Comparison of ENCODE assay signal across 8 cellular contexts in genomic region chr1:110203021-110203661, GRCh38. TPM values are rescaled to one million over a fixed set of nuclear protein-coding genes. Genes with fewer than 3 reads are reported as not detected.
A peak's percentile ranks its signal among the peaks of the same experiment; 100 is the strongest.
DNase-seq lines count a peak whose midpoint lies in the region; ATAC-seq, FAIRE-seq and TF ChIP-seq lines count a peak whose summit lies in the region.

No MANE protein-coding gene starts in this region.

- no peaks in the 10 kb centered on the region for H3K9me3 ChIP-seq in right lobe of liver

- ATAC-seq in right lobe of liver (peak; percentile 46 to 76 (median 74)), GM21737 (IDR thresholded peaks at IDR 0.05; ENCODE audit: unreplicated experiment) (no peak)

- no peak overlapping the region for H3K4me3 ChIP-seq in right lobe of liver

- no peaks in the 10 kb centered on the region for H3K27me3 ChIP-seq in right lobe of liver

- intact Hi-C loops in right lobe of liver (cut with DNase I): loop anchor here (5.0 to 10.0 kb wide), 2 partner anchors 259 to 262 kb away; no protein-coding TSS in a partner anchor

- H3K27ac ChIP-seq in right lobe of liver: no peak overlapping the region

- H3K36me3 ChIP-seq in right lobe of liver: no peaks in the 10 kb centered on the region

- no peaks in the 10 kb centered on the region for H3K4me1 ChIP-seq in right lobe of liver

- TF ChIP-seq CTCF in right lobe of liver (IDR thresholded peaks at IDR 0.05): peak; percentile 78 to 85 (median 83)

- DNase-seq in AML-193 (lab: John Stamatoyannopoulos, UW): peak; percentile 68 to 73
- DNase-seq in H54 (ENCODE audit: insufficient read length, low spot score): peak; percentile 59
- peak; percentile 57 for DNase-seq in NCI-H345 treated with DMSO at 0.1 percent for 48 hours (lab: John Stamatoyannopoulos, UW; ENCODE audit: unreplicated experiment)
- DNase-seq in activated CD4-positive, CD25-positive, alpha-beta regulatory T cell treated with anti-CD3 and anti-CD28 coated beads, Interleukin-2, amount 50 U/mL, for 16 hours (ENCODE audit: low read depth, low spot score): peak; percentile 48
- DNase-seq in cerebellum (ENCODE audit: low spot score): peak; percentile 78
- no peak for DNase-seq in right lobe of liver
- peak; percentile 20 for DNase-seq in stimulated activated CD8-positive, alpha-beta memory T cell treated with anti-CD3 and anti-CD28 coated beads, Interleukin-12 subunit alpha, Interleukin-12 subunit beta, amount 100 ng/mL, for 24 hours (ENCODE audit: extremely low read depth)

- FAIRE-seq in H54 (lab: Jason Lieb, UNC): peak; percentile 11

- WGBS in right lobe of liver (ENCODE audit: insufficient coverage, low coverage, low lambda C conversion rate, missing lambda C conversion rate): 25% methylated on average over 4 of the region's 6 CpGs

- TF ChIP-seq POLR2A in H54 (IDR thresholded peaks at IDR 0.05; ENCODE audit: low read depth, low read length) (no peak), right lobe of liver (IDR thresholded peaks at IDR 0.05) (no peak)

RNA-seq across cellular contexts. Expression of gene KCNC4, which starts 7.0 kb away (rescaled TPM):
- total RNA-seq in cerebellum (7.1 TPM), right lobe of liver (1 to 10 TPM in 4 of 6 experiments, under 1 TPM in 2; 0.37 to 4.4 (median 1.7) TPM)

RNA-seq across cellular contexts. Expression of gene SLC6A17, which starts 52.8 kb away (rescaled TPM):
- 11.5 TPM for total RNA-seq in cerebellum
- not detected for total RNA-seq in right lobe of liver

Comparison
In these comparisons a context has a peak if more than half of its experiments do, and no peak if none do; other contexts are left out.
1. DNase-seq: peak in AML-193 (2 of 2), H54 (single experiment), NCI-H345 treated with DMSO at 0.1 percent for 48 hours (single experiment), activated CD4-positive, CD25-positive, alpha-beta regulatory T cell treated with anti-CD3 and anti-CD28 coated beads, Interleukin-2, amount 50 U/mL, for 16 hours (single experiment), cerebellum (single experiment) and stimulated activated CD8-positive, alpha-beta memory T cell treated with anti-CD3 and anti-CD28 coated beads, Interleukin-12 subunit alpha, Interleukin-12 subunit beta, amount 100 ng/mL, for 24 hours (single experiment); none in right lobe of liver (0 of 3).
2. RNA of gene SLC6A17, which starts 52.8 kb away (total RNA-seq): 11.5 TPM in cerebellum (single experiment); not detected in right lobe of liver; every median in the first group is over 10 times any median in the second.